ENCODE assay signal across 1 cellular context in the genomic region with DNA sequence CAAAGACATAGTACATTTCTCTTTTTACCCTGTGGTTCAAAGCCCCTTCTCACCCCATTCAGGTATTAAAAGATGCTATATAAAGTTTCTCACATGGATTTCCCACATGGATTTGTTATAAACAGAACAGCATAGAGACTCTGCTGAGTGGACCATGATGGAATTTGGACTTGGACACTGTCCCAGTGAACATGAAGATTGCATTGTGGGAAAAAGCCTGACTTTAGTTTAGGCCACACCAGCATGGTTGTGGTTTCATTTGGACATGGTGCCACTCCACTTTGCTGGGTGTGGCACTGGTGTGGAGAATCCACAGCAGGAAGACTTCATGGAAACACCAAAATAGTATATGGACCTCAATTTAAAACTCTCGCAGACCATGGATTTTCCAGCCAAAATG.
A peak's percentile ranks its signal among the peaks of the same experiment; 100 is the strongest.
TF ChIP-seq lines count a peak whose summit lies in the region.

No MANE protein-coding gene starts in this region.

TF ChIP-seq in HepG2, 621 proteins besides CTCF, POLR2A, EP300 and RAD21 (continued from another document):
- peak; percentile 67 for TF ChIP-seq HNF4A (CRISPR knock-in tag; IDR thresholded peaks at IDR 0.05)
- peak; percentile 77 for TF ChIP-seq ZNF143 (CRISPR knock-in tag; IDR thresholded peaks at IDR 0.05)
- no peak for TF ChIP-seq TCF7L2 (IDR thresholded peaks at IDR 0.05; ENCODE audit: low read depth, low read length)
- TF ChIP-seq ZFP37 (CRISPR knock-in tag; IDR thresholded peaks at IDR 0.05; ENCODE audit: borderline replicate concordance): no peak
- peak; percentile 50; the same call in 1 of the 2 replicates for TF ChIP-seq POGZ (CRISPR knock-in tag; IDR thresholded peaks at IDR 0.05)
- TF ChIP-seq ZNF101 (CRISPR knock-in tag; IDR thresholded peaks at IDR 0.05; ENCODE audit: borderline replicate concordance, low read depth): no peak
- no peak for TF ChIP-seq NFRKB (IDR thresholded peaks at IDR 0.05)
- no peak for TF ChIP-seq IRX3 (CRISPR knock-in tag; IDR thresholded peaks at IDR 0.05; ENCODE audit: borderline replicate concordance, low read depth)
- no peak for TF ChIP-seq ZNF10 (CRISPR knock-in tag; IDR thresholded peaks at IDR 0.05; ENCODE audit: borderline replicate concordance, low read depth)
- no peak for TF ChIP-seq ZNF205 (CRISPR knock-in tag; IDR thresholded peaks at IDR 0.05)
- no peak for TF ChIP-seq RBM22 (optimal IDR thresholded peaks at IDR 0.05; ENCODE audit: low read length)
- peak; percentile 24 for TF ChIP-seq TEAD3 (CRISPR knock-in tag; optimal IDR thresholded peaks at IDR 0.05; ENCODE audit: borderline replicate concordance)
